Comparison of ENCODE assay signal across 12 cellular contexts in genomic region chr2:37827911-37828411, GRCh38.
A peak's percentile ranks its signal among the peaks of the same experiment; 100 is the strongest.
DNase-seq lines count a peak whose midpoint lies in the region; ATAC-seq and TF ChIP-seq lines count a peak whose summit lies in the region.
"Had no signal": no experiment of that assay in that cellular context is flagged by ENCODE, and none has a peak within 500 bp of the region (broad histone marks: within the 10 kb centered on the region; RNA-seq: fewer than 3 reads in every experiment).

No MANE protein-coding gene starts in this region.

- no peaks in the 10 kb centered on the region for H3K9me3 Mint-ChIP-seq in CD4-positive, CD25-positive, alpha-beta regulatory T cell
- H3K9me3 Mint-ChIP-seq: stimulated activated memory B cell treated with anti-CD40 and anti-IgM and Interleukin-4, amounts not matched to agents 10 μg/mL and 1 μg/mL and 100 μg/mL, for 72 hours; T-helper 1 cell treated with Interleukin-12 subunit alpha and Interleukin-12 subunit beta and Interleukin-4 antibody, amounts not matched to agents 30 μg/mL and 1 μg/mL, for 36 hours had no signal

- H3K4me1 ChIP-seq in CD4-positive, CD25-positive, alpha-beta regulatory T cell (ENCODE audit: control insufficient read depth, insufficient read depth, low read length, poor library complexity, severe bottlenecking), result no peaks in the 10 kb centered on the region
- H3K4me1 ChIP-seq in Loucy (ENCODE audit: insufficient read depth, low read length, poor library complexity, severe bottlenecking) (peaks cover 93% of the 10 kb centered on the region), mesodermal cell (ENCODE audit: control insufficient read depth, insufficient read depth, low read length, poor library complexity, severe bottlenecking) (peaks cover 42% of the 10 kb centered on the region), ascending aorta (peaks cover 0 to 20% of the 10 kb centered on the region in 2 donors)

- H3K36me3 ChIP-seq in CD4-positive, CD25-positive, alpha-beta regulatory T cell (ENCODE audit: control insufficient read depth, insufficient read depth, low read length), result no peaks in the 10 kb centered on the region
- H3K36me3 ChIP-seq in Loucy (ENCODE audit: insufficient read depth, low read length) (no peaks in the 10 kb centered on the region), brain microvascular endothelial cell (replicated peaks) (no peaks in the 10 kb centered on the region), mesodermal cell (ENCODE audit: control insufficient read depth, insufficient read depth, low read length) (no peaks in the 10 kb centered on the region), ascending aorta (no peaks in the 10 kb centered on the region)

- no peaks in the 10 kb centered on the region for H4K20me1 ChIP-seq in Loucy (ENCODE audit: insufficient read depth, low read length, poor library complexity, severe bottlenecking)

- H3K27me3 ChIP-seq in CD4-positive, CD25-positive, alpha-beta regulatory T cell (ENCODE audit: control insufficient read depth, insufficient read depth, low read length), result no peaks in the 10 kb centered on the region
- H3K27me3 ChIP-seq in Loucy (ENCODE audit: insufficient read depth, low read length, poor library complexity, severe bottlenecking), result no peaks in the 10 kb centered on the region
- H3K27me3 ChIP-seq in brain microvascular endothelial cell (replicated peaks), result no peaks in the 10 kb centered on the region
- no peaks in the 10 kb centered on the region for H3K27me3 ChIP-seq in ascending aorta
- H3K27me3 ChIP-seq: hepatocyte had no signal

- no peak for DNase-seq in CD4-positive, CD25-positive, alpha-beta regulatory T cell
- peak; percentile 63 for DNase-seq in brain microvascular endothelial cell
- DNase-seq in HuH-7.5 (ENCODE audit: low spot score), result no peak
- no peak for DNase-seq in ascending aorta (ENCODE audit: low spot score in 2 of 2)

- TF ChIP-seq CTCF in Loucy (conservative IDR thresholded peaks at IDR 0.05; ENCODE audit: low read length) (no peak), brain microvascular endothelial cell (IDR thresholded peaks at IDR 0.05; ENCODE audit: low read depth, low read length, missing control alignments) (no peak), ascending aorta (IDR thresholded peaks at IDR 0.05) (no peak)

- no peaks in the 10 kb centered on the region; the same call in 1 of the 2 replicates for H3F3A ChIP-seq in Loucy (ENCODE audit: low read depth)

- H3K9me3 ChIP-seq in CD4-positive, CD25-positive, alpha-beta regulatory T cell (ENCODE audit: control insufficient read depth in 2 of 2, low read length in 2 of 2), result no peaks in the 10 kb centered on the region
- H3K9me3 ChIP-seq in Loucy (ENCODE audit: insufficient read depth, low read depth, low read length) (no peaks in the 10 kb centered on the region), mesodermal cell (ENCODE audit: control insufficient read depth, low read length) (no peaks in the 10 kb centered on the region), ascending aorta (no peaks in the 10 kb centered on the region)

- intact Hi-C loops in ascending aorta (cut with DNase I), result no loop called here

- no peaks in the 10 kb centered on the region for H3K9me2 ChIP-seq in Loucy (replicated peaks; ENCODE audit: low read depth, low read length)

- ATAC-seq in CD4-positive, CD25-positive, alpha-beta regulatory T cell (ENCODE audit: low read depth in 2 of 2), result no peak
- no peak for ATAC-seq in HG02884 (IDR thresholded peaks at IDR 0.05; ENCODE audit: unreplicated experiment)
- ATAC-seq in GM19328 (IDR thresholded peaks at IDR 0.05; ENCODE audit: unreplicated experiment), result no peak
- ATAC-seq: stimulated activated memory B cell treated with anti-CD40 and anti-IgM and Interleukin-4, amounts not matched to agents 10 μg/mL and 1 μg/mL and 100 μg/mL, for 72 hours had no signal

- H3K4me2 ChIP-seq in Loucy (ENCODE audit: low read depth, low read length, poor library complexity, severe bottlenecking), result peak overlapping the region; percentile 29
- H3K4me2 ChIP-seq: hepatocyte had no signal

- no peaks in the 10 kb centered on the region for H3K36me3 Mint-ChIP-seq in CD4-positive, CD25-positive, alpha-beta regulatory T cell
- H3K36me3 Mint-ChIP-seq: activated naive CD8-positive, alpha-beta T cell; stimulated activated memory B cell treated with anti-CD40 and anti-IgM and Interleukin-4, amounts not matched to agents 10 μg/mL and 1 μg/mL and 100 μg/mL, for 72 hours had no signal

- H3K4me1 Mint-ChIP-seq in CD4-positive, CD25-positive, alpha-beta regulatory T cell, result peaks cover 0 to 16% (median 6%) of the 10 kb centered on the region in 4 donors

- no peak overlapping the region for H3K4me3 ChIP-seq in CD4-positive, CD25-positive, alpha-beta regulatory T cell (ENCODE audit: low read depth, low read length)
- peak overlapping the region; percentile 8 for H3K4me3 ChIP-seq in Loucy (ENCODE audit: low read length, poor library complexity, severe bottlenecking)
- H3K4me3 ChIP-seq in brain microvascular endothelial cell (ENCODE audit: low read depth, low read length), result no peak overlapping the region
- H3K4me3 ChIP-seq in mesodermal cell (ENCODE audit: extremely low read depth, insufficient read depth, low read length, poor library complexity, severe bottlenecking), result no peak overlapping the region
- no peak overlapping the region for H3K4me3 ChIP-seq in ascending aorta
- H3K4me3 ChIP-seq: hepatocyte had no signal

- H3K27me3 Mint-ChIP-seq in CD4-positive, CD25-positive, alpha-beta regulatory T cell, result no peaks in the 10 kb centered on the region
- H3K27me3 Mint-ChIP-seq: activated naive CD8-positive, alpha-beta T cell; stimulated activated memory B cell treated with anti-CD40 and anti-IgM and Interleukin-4, amounts not matched to agents 10 μg/mL and 1 μg/mL and 100 μg/mL, for 72 hours had no signal

- no peak overlapping the region for H3K27ac ChIP-seq in CD4-positive, CD25-positive, alpha-beta regulatory T cell (ENCODE audit: insufficient read depth, low read length, poor library complexity, severe bottlenecking)
- no peak overlapping the region for H3K27ac ChIP-seq in brain microvascular endothelial cell
- peak overlapping the region; percentile 68 for H3K27ac ChIP-seq in mesodermal cell (ENCODE audit: low read depth, low read length, severe bottlenecking)
- no peak overlapping the region for H3K27ac ChIP-seq in ascending aorta
- H3K27ac ChIP-seq: hepatocyte had no signal

- H3K27ac Mint-ChIP-seq in CD4-positive, CD25-positive, alpha-beta regulatory T cell, result peak overlapping the region in 2 of 3 donors; percentile 15 to 48
- H3K27ac Mint-ChIP-seq: activated naive CD8-positive, alpha-beta T cell; stimulated activated memory B cell treated with anti-CD40 and anti-IgM and Interleukin-4, amounts not matched to agents 10 μg/mL and 1 μg/mL and 100 μg/mL, for 72 hours; T-helper 1 cell treated with Interleukin-12 subunit alpha and Interleukin-12 subunit beta and Interleukin-4 antibody, amounts not matched to agents 30 μg/mL and 1 μg/mL, for 36 hours had no signal

- H2AFZ ChIP-seq in Loucy (ENCODE audit: low read length), result no peak overlapping the region
- H2AFZ ChIP-seq: hepatocyte had no signal

- H3K4me3 Mint-ChIP-seq in CD4-positive, CD25-positive, alpha-beta regulatory T cell, result no peak overlapping the region
- H3K4me3 Mint-ChIP-seq: activated naive CD8-positive, alpha-beta T cell; stimulated activated memory B cell treated with anti-CD40 and anti-IgM and Interleukin-4, amounts not matched to agents 10 μg/mL and 1 μg/mL and 100 μg/mL, for 72 hours; T-helper 1 cell treated with Interleukin-12 subunit alpha and Interleukin-12 subunit beta and Interleukin-4 antibody, amounts not matched to agents 30 μg/mL and 1 μg/mL, for 36 hours had no signal

- H3K9ac ChIP-seq in Loucy (ENCODE audit: low read depth, low read length, poor library complexity, severe bottlenecking), result peak overlapping the region; percentile 24

- no peaks in the 10 kb centered on the region for H3K79me2 ChIP-seq in Loucy (ENCODE audit: insufficient read depth, low read length)
- H3K79me2 ChIP-seq: hepatocyte had no signal

- in situ Hi-C loops in brain microvascular endothelial cell (cut with HindIII; ENCODE audit: low pct_ligation_motif_present, low sequenced_read_pairs), result no loop called here

- WGBS in mesodermal cell (ENCODE audit: insufficient coverage in 2 of 2), 2 experiments, result 58 to 93% methylated on average over 4 to 5 of the region's 5 CpGs
